In genomic region chr1:100736324-100736723, GRCh38 we compare ENCODE assay signal across 19 cellular contexts. TPM values are rescaled to one million over a fixed set of nuclear protein-coding genes. Genes with fewer than 3 reads are reported as not detected.
A peak's percentile ranks its signal among the peaks of the same experiment; 100 is the strongest.
DNase-seq lines count a peak whose midpoint lies in the region; ATAC-seq and TF ChIP-seq lines count a peak whose summit lies in the region.
"Had no signal": no experiment of that assay in that cellular context is flagged by ENCODE, and none has a peak within 500 bp of the region (broad histone marks: within the 10 kb centered on the region; RNA-seq: fewer than 3 reads in every experiment).

No MANE protein-coding gene starts in this region.

- WGBS in mammary epithelial cell (ENCODE audit: low coverage, missing lambda C conversion rate) = 0% methylated on average over 1 of the region's 1 CpG
- no CpG with 5 or more reads among the region's 1 CpG for WGBS in mesenchymal stem cell

- H3K9ac ChIP-seq in mammary epithelial cell (ENCODE audit: insufficient read depth, low read length) = no peak overlapping the region
- peak overlapping the region; percentile 15 for H3K9ac ChIP-seq in mesenchymal stem cell (ENCODE audit: low read length)

- H2BK15ac ChIP-seq in mesenchymal stem cell (ENCODE audit: low read depth, poor library complexity, severe bottlenecking) = no peak overlapping the region

- 0 out of 2 replicates have a peak, but pooled peaks cover 2% of the 10 kb centered on the region for H3K36me3 ChIP-seq in ACC112 (ENCODE audit: insufficient read depth, low read length)
- no peaks in the 10 kb centered on the region for H3K36me3 ChIP-seq in mammary epithelial cell (ENCODE audit: insufficient read depth, low read length)
- H3K36me3 ChIP-seq in mesenchymal stem cell (ENCODE audit: control insufficient read depth in 1 of 2, insufficient read depth in 2 of 2, low read depth in 1 of 2, low read length in 2 of 2) = no peaks in the 10 kb centered on the region

- no peaks in the 10 kb centered on the region for H3K27me3 ChIP-seq in ACC112 (ENCODE audit: insufficient read depth, low read length)
- no peaks in the 10 kb centered on the region for H3K27me3 ChIP-seq in mammary epithelial cell (ENCODE audit: insufficient read depth, low read length)
- H3K27me3 ChIP-seq in mesenchymal stem cell (ENCODE audit: control insufficient read depth in 1 of 2, insufficient read depth in 1 of 2, low read length in 2 of 2) = no peaks in the 10 kb centered on the region
- H3K27me3 ChIP-seq: dorsolateral prefrontal cortex, heart left ventricle, right atrium auricular region had no signal

- no peaks in the 10 kb centered on the region for H3K79me2 ChIP-seq in ACC112 (ENCODE audit: control insufficient read depth, insufficient read depth, low read length, unreplicated experiment)
- H3K79me2 ChIP-seq in mammary epithelial cell (ENCODE audit: insufficient read depth, low read length) = no peaks in the 10 kb centered on the region

- no peak overlapping the region for H4K91ac ChIP-seq in mesenchymal stem cell (ENCODE audit: low read length)

- no peaks in the 10 kb centered on the region for H3K27me3 Mint-ChIP-seq in progenitor cell of endocrine pancreas
- peaks cover 0 to 4% (median 0%) of the 10 kb centered on the region in 3 donors for H3K27me3 Mint-ChIP-seq in CD14-positive monocyte (ENCODE audit: low read depth in 3 of 3)

- H2AK5ac ChIP-seq in mesenchymal stem cell (ENCODE audit: low read length, severe bottlenecking) = no peak overlapping the region

- H3K18ac ChIP-seq in mesenchymal stem cell (ENCODE audit: low read depth in 1 of 2, low read length in 2 of 2) = no peak overlapping the region

- dilution Hi-C loops in mammary epithelial cell (cut with HindIII; ENCODE audit: low sequenced_read_pairs) = no loop called here

- in situ Hi-C loops in mammary epithelial cell (cut with MboI; ENCODE audit: low sequenced_read_pairs in 2 of 2) = no loop called here

- H4K8ac ChIP-seq in mesenchymal stem cell (ENCODE audit: low read length) = no peak overlapping the region

- H2BK5ac ChIP-seq in mesenchymal stem cell (ENCODE audit: low read depth, low read length, poor library complexity, severe bottlenecking) = no peak overlapping the region

- H3K4me3 ChIP-seq in ACC112 (ENCODE audit: low read depth, low read length) (0 out of 2 replicates have a peak overlapping the region, but pooled peaks have one; percentile 1), LNCaP clone FGC (ENCODE audit: low read depth, low read length) (no peak overlapping the region), mammary epithelial cell (replicated peaks in 1 of 3; ENCODE audit: insufficient read depth in 1 of 3, low read depth in 2 of 3, low read length in 3 of 3) (no peak overlapping the region), mesenchymal stem cell (ENCODE audit: insufficient read depth in 1 of 2, low read depth in 1 of 2, low read length in 2 of 2) (no peak overlapping the region)
- H3K4me3 ChIP-seq: dorsolateral prefrontal cortex, heart left ventricle, right atrium auricular region had no signal

- TF ChIP-seq CTCF in LNCaP clone FGC (IDR thresholded peaks at IDR 0.05; ENCODE audit: control insufficient read depth, extremely low read depth, insufficient read depth) (no peak), mammary epithelial cell (conservative IDR thresholded peaks at IDR 0.05 in 1 of 2, IDR thresholded peaks at IDR 0.05 in 1 of 2; ENCODE audit: extremely low read depth in 1 of 2, insufficient read depth in 1 of 2, low read depth in 1 of 2, low read length in 2 of 2) (no peak), progenitor cell of endocrine pancreas (IDR thresholded peaks at IDR 0.05; ENCODE audit: unreplicated experiment) (no peak), CD14-positive monocyte (IDR thresholded peaks at IDR 0.05) (no peak)

- no peak overlapping the region for H2BK120ac ChIP-seq in mesenchymal stem cell (ENCODE audit: low read depth, low read length)

- intact Hi-C loops in mammary epithelial cell (cut with micrococcal nuclease) = no loop called here
- intact Hi-C loops in CD14-positive monocyte (cut with micrococcal nuclease) = no loop called here

- H3K79me1 ChIP-seq in mesenchymal stem cell (replicated peaks; ENCODE audit: low read length, poor library complexity, severe bottlenecking) = no peaks in the 10 kb centered on the region

- H3K27ac ChIP-seq in ACC112 (ENCODE audit: low read depth, low read length) (peak overlapping the region; percentile 82), mammary epithelial cell (ENCODE audit: insufficient read depth, low read depth, low read length) (no peak overlapping the region), mesenchymal stem cell (ENCODE audit: low read length, poor library complexity, severe bottlenecking) (no peak overlapping the region)
- H3K27ac ChIP-seq: dorsolateral prefrontal cortex, right atrium auricular region had no signal

- H3K9me3 ChIP-seq in mammary epithelial cell (replicated peaks; ENCODE audit: insufficient read depth, low read length) = no peaks in the 10 kb centered on the region
- no peaks in the 10 kb centered on the region for H3K9me3 ChIP-seq in mesenchymal stem cell (ENCODE audit: control insufficient read depth, low read length)
- H3K9me3 ChIP-seq: heart left ventricle, right atrium auricular region had no signal

- DNase-seq in LNCaP clone FGC (ENCODE audit: low read depth) = peak; percentile 57
- DNase-seq in mammary epithelial cell = no peak
- DNase-seq in mesenchymal stem cell = peak; percentile 43
- DNase-seq in progenitor cell of endocrine pancreas (ENCODE audit: low spot score, unreplicated experiment) = no peak
- no peak for DNase-seq in CD14-positive monocyte (ENCODE audit: low spot score)
- DNase-seq: activated CD4-positive, alpha-beta T cell treated with anti-CD3 and anti-CD28 coated beads, Interleukin-2, amount 10 ng/mL, durations not matched to agents 7 days and 5 days; anterior cingulate cortex; CD8-positive, alpha-beta T cell; dorsolateral prefrontal cortex; erythroblast; heart left ventricle; mesendoderm; NCI-H2081 treated with DMSO at 0.1 percent for 48 hours; NCI-H748 treated with DMSO at 0.1 percent for 48 hours had no signal

- no peaks in the 10 kb centered on the region for H4K20me1 ChIP-seq in mammary epithelial cell (ENCODE audit: insufficient read depth, low read length)

- no peak for ATAC-seq in HG02571 (IDR thresholded peaks at IDR 0.05; ENCODE audit: unreplicated experiment)
- ATAC-seq in HG02852 (IDR thresholded peaks at IDR 0.05; ENCODE audit: unreplicated experiment) = no peak
- ATAC-seq: CD8-positive, alpha-beta T cell; heart left ventricle had no signal

- no peak overlapping the region for H3K23ac ChIP-seq in mesenchymal stem cell (ENCODE audit: low read length in 2 of 2)

- no peak overlapping the region for H3K4me2 ChIP-seq in mammary epithelial cell (ENCODE audit: insufficient read depth, low read depth, low read length)
- H3K4me2 ChIP-seq in mesenchymal stem cell (ENCODE audit: low read length, poor library complexity, severe bottlenecking) = no peak overlapping the region

- no peak overlapping the region for H3K4me3 Mint-ChIP-seq in progenitor cell of endocrine pancreas (ENCODE audit: low read depth)
- H3K4me3 Mint-ChIP-seq in CD14-positive monocyte = no peak overlapping the region
- H3K4me3 Mint-ChIP-seq: activated CD4-positive, alpha-beta T cell treated with anti-CD3 and anti-CD28 coated beads, Interleukin-2, amount 10 ng/mL, durations not matched to agents 7 days and 5 days; CD8-positive, alpha-beta T cell; stimulated activated naive CD8-positive, alpha-beta T cell treated with anti-CD3 and anti-CD28 coated beads, Interleukin-15, Interleukin-2, amounts not matched to agents 100 ng/mL and 50 ng/mL, for 24 hours had no signal

- peaks cover 4% of the 10 kb centered on the region for H3K9me3 Mint-ChIP-seq in progenitor cell of endocrine pancreas (ENCODE audit: low read depth)
- peaks cover 0 to 9% (median 0%) of the 10 kb centered on the region in 7 donors for H3K9me3 Mint-ChIP-seq in CD14-positive monocyte
- H3K9me3 Mint-ChIP-seq: CD8-positive, alpha-beta T cell; stimulated activated naive CD8-positive, alpha-beta T cell treated with anti-CD3 and anti-CD28 coated beads, Interleukin-15, Interleukin-2, amounts not matched to agents 100 ng/mL and 50 ng/mL, for 24 hours had no signal

- CTCF ChIA-PET in mammary epithelial cell (lab: Charles Lee; ENCODE audit: low non-redundant PET) = interaction anchor here (0.7 kb wide), 1 partner anchor 133 kb away, joined by 8 read pairs; no protein-coding TSS in a partner anchor

- H2AFZ ChIP-seq in ACC112 (ENCODE audit: low read length, unreplicated experiment) (peak overlapping the region; percentile 33), mammary epithelial cell (ENCODE audit: low read depth, low read length) (no peak overlapping the region), mesenchymal stem cell (ENCODE audit: low read depth, low read length) (no peak overlapping the region)

- H3K4me1 Mint-ChIP-seq in progenitor cell of endocrine pancreas (ENCODE audit: low read depth) (peaks cover 6% of the 10 kb centered on the region), CD14-positive monocyte (no peaks in the 10 kb centered on the region)
- H3K4me1 Mint-ChIP-seq: activated CD4-positive, alpha-beta T cell treated with anti-CD3 and anti-CD28 coated beads, Interleukin-2, amount 10 ng/mL, durations not matched to agents 7 days and 5 days had no signal

- H3K27ac Mint-ChIP-seq in progenitor cell of endocrine pancreas (no peak overlapping the region), CD14-positive monocyte (no peak overlapping the region)
- H3K27ac Mint-ChIP-seq: activated CD4-positive, alpha-beta T cell treated with anti-CD3 and anti-CD28 coated beads, Interleukin-2, amount 10 ng/mL, durations not matched to agents 7 days and 5 days; CD8-positive, alpha-beta T cell; stimulated activated naive CD8-positive, alpha-beta T cell treated with anti-CD3 and anti-CD28 coated beads, Interleukin-15, Interleukin-2, amounts not matched to agents 100 ng/mL and 50 ng/mL, for 24 hours had no signal

- H3K4me1 ChIP-seq in ACC112 (ENCODE audit: control insufficient read depth, insufficient read depth, low read length, unreplicated experiment) = peaks cover 33% of the 10 kb centered on the region
- H3K4me1 ChIP-seq in mammary epithelial cell (ENCODE audit: insufficient read depth, low read length) = no peaks in the 10 kb centered on the region
- H3K4me1 ChIP-seq in mesenchymal stem cell (ENCODE audit: control insufficient read depth, insufficient read depth, low read depth, low read length) = peaks cover 3% of the 10 kb centered on the region

- no peaks in the 10 kb centered on the region for H3K36me3 Mint-ChIP-seq in progenitor cell of endocrine pancreas (ENCODE audit: insufficient read depth)
- no peaks in the 10 kb centered on the region for H3K36me3 Mint-ChIP-seq in CD14-positive monocyte
- H3K36me3 Mint-ChIP-seq: CD8-positive, alpha-beta T cell had no signal

- no peak overlapping the region for H2BK12ac ChIP-seq in mesenchymal stem cell (ENCODE audit: low read length in 2 of 2)

- no peak overlapping the region for H3K14ac ChIP-seq in mesenchymal stem cell (ENCODE audit: low read length in 2 of 2)

- H3K4ac ChIP-seq in mesenchymal stem cell (ENCODE audit: low read depth in 1 of 2, low read length in 2 of 2) = no peak overlapping the region

- BruUV-seq in mammary epithelial cell (replicated peaks; lab: Mats Ljungman, UMichigan) = TSS peak; percentile 99

RNA-seq across cellular contexts. Expression of gene VCAM1, which starts 16.8 kb away (rescaled TPM):
- total RNA-seq in mammary epithelial cell (under 1 TPM in 1 of 2 donors, not detected in 1; 0.17 TPM), progenitor cell of endocrine pancreas (0.31 TPM in 1 of 2 replicates, not detected in the other)
- polyA plus RNA-seq in mammary epithelial cell (not detected), CD14-positive monocyte (not detected)
- polyA minus RNA-seq in mammary epithelial cell = not detected
- polyA plus RNA-seq in mesenchymal stem cell (2013, experiment 1 of 2) = 8.5 TPM
- polyA plus RNA-seq in mesenchymal stem cell (2013, experiment 2 of 2) = 8.7 TPM
- total RNA-seq: activated CD4-positive, alpha-beta T cell treated with anti-CD3 and anti-CD28 coated beads, Interleukin-2, amount 10 ng/mL, durations not matched to agents 7 days and 5 days had no signal

Comparison
In these comparisons a context has a peak if more than half of its experiments do, and no peak if none do; other contexts are left out.
1. DNase-seq: peak in LNCaP clone FGC (single experiment) and mesenchymal stem cell (single experiment); none in mammary epithelial cell (single experiment), progenitor cell of endocrine pancreas (single experiment) and CD14-positive monocyte (single experiment).